Comparison of ENCODE assay signal across 9 cellular contexts in genomic region chr6:29319931-29320330, GRCh38. TPM values are rescaled to one million over a fixed set of nuclear protein-coding genes. Genes with fewer than 3 reads are reported as not detected.
"Had no signal": no experiment of that assay in that cellular context is flagged by ENCODE, and none has a peak within 500 bp of the region (broad histone marks: within the 10 kb centered on the region; RNA-seq: fewer than 3 reads in every experiment).

No MANE protein-coding gene starts in this region.

- FAIRE-seq: H1, H54, HTR-8/SVneo had no signal

- DNase-seq: H9, HCEC 1CT, KG1 had no signal

- H3K4me3 ChIP-seq: GM23338 had no signal

- H2AFZ ChIP-seq: GM23338 had no signal

- H3K4me2 ChIP-seq: GM23338 had no signal

- ATAC-seq: GM23338 had no signal

RNA-seq across cellular contexts. Expression of gene OR14J1, which starts 18.4 kb away (rescaled TPM):
- total RNA-seq: GM23338, H1, H9, HT-29 had no signal
- polyA plus RNA-seq: GM23338, H1, IgD-negative memory B cell had no signal

RNA-seq across cellular contexts. Expression of gene OR5V1, which starts 48.7 kb away (rescaled TPM):
- total RNA-seq: GM23338, H1, H9, HT-29 had no signal
- polyA plus RNA-seq: GM23338, H1, IgD-negative memory B cell had no signal

RNA-seq across cellular contexts. Expression of gene OR12D3, which starts 55.2 kb away (rescaled TPM):
- total RNA-seq: GM23338, H1, H9, HT-29 had no signal
- polyA plus RNA-seq: GM23338, H1, IgD-negative memory B cell had no signal
